26 cellular contexts compared by ENCODE assay signal in genomic region chr10:64771253-64771652, GRCh38.
"Had no signal": no experiment of that assay in that cellular context is flagged by ENCODE, and none has a peak within 500 bp of the region (broad histone marks: within the 10 kb centered on the region; RNA-seq: fewer than 3 reads in every experiment).

No MANE protein-coding gene starts in this region.

- DNase-seq: stimulated activated CD4-positive, alpha-beta T cell treated with anti-CD3 and anti-CD28 coated beads, Interleukin-2, amount 100 ng/mL, for 48 hours; stimulated activated CD4-positive, alpha-beta T cell treated with anti-CD3 and anti-CD28 coated beads, Interleukin-4, amount 100 ng/mL, for 1 hour; stimulated activated CD4-positive, alpha-beta T cell treated with anti-CD3 and anti-CD28 coated beads, Interleukin-4, amount 100 ng/mL, for 24 hours; stimulated activated CD4-positive, alpha-beta T cell treated with anti-CD3 and anti-CD28 coated beads, Interleukin-4, amount 100 ng/mL, for 4 hours; stimulated activated CD8-positive, alpha-beta memory T cell treated with anti-CD3 and anti-CD28 coated beads, Interleukin-4, amount 100 ng/mL, for 48 hours; stimulated activated naive B cell treated with anti-CD40 and anti-IgM and Interleukin-4, amounts not matched to agents 10 μg/mL and 1 μg/mL and 100 μg/mL, for 72 hours; stimulated activated naive CD4-positive, alpha-beta T cell; stimulated activated naive CD4-positive, alpha-beta T cell treated with Interleukin-2 at 50 U/mL for 16 hours; stimulated activated naive CD8-positive, alpha-beta T cell treated with anti-CD3 and anti-CD28 coated beads, Interleukin-15, amount 100 ng/mL, for 72 hours; stimulated activated naive CD8-positive, alpha-beta T cell treated with anti-CD3 and anti-CD28 coated beads, Interleukin-15, Interleukin-2, amounts not matched to agents 100 U/mL and 50 U/mL, for 24 hours; stomach; substantia nigra; testis; thyroid gland; tibial artery; transverse colon; trophoblast cell; upper lobe of left lung; upper lobe of right lung; uterus had no signal

- H3K9me3 ChIP-seq: stomach, suprapubic skin, testis, thoracic aorta, thyroid gland, tibial artery, tibial nerve, transverse colon, upper lobe of left lung, upper lobe of right lung, uterus, vagina had no signal

- H3K27ac ChIP-seq: stomach, suprapubic skin, testis, thoracic aorta, thyroid gland, tibial artery, tibial nerve, transverse colon, upper lobe of left lung, upper lobe of right lung, uterus, vagina had no signal

- H3K27me3 ChIP-seq: stomach, suprapubic skin, testis, thyroid gland, tibial artery, tibial nerve, transverse colon, upper lobe of left lung, upper lobe of right lung, uterus, vagina had no signal

- ATAC-seq: stimulated activated effector memory CD8-positive, alpha-beta T cell treated with anti-CD3 and anti-CD28 coated beads, Interleukin-12 subunit alpha, Interleukin-12 subunit beta, amount 100 ng/mL, for 72 hours; stimulated activated memory B cell treated with anti-CD40 and anti-IgM and Interleukin-4, amounts not matched to agents 10 μg/mL and 1 μg/mL and 100 μg/mL, for 72 hours; stimulated activated naive B cell treated with anti-CD40 and anti-IgM and Interleukin-4, amounts not matched to agents 10 μg/mL and 1 μg/mL and 100 μg/mL, for 72 hours; stimulated activated naive CD8-positive, alpha-beta T cell treated with anti-CD3 and anti-CD28 coated beads, Interleukin-15, amount 100 ng/mL, for 72 hours; stimulated activated naive CD8-positive, alpha-beta T cell treated with anti-CD3 and anti-CD28 coated beads, Interleukin-15, Interleukin-2, amounts not matched to agents 100 U/mL and 50 U/mL, for 24 hours; upper lobe of right lung had no signal

- H3K4me3 ChIP-seq: stomach, suprapubic skin, testis, thoracic aorta, thyroid gland, tibial artery, tibial nerve, transverse colon, upper lobe of left lung, upper lobe of right lung, uterus, vagina had no signal

- H3K36me3 ChIP-seq: stomach, suprapubic skin, thoracic aorta, thyroid gland, tibial artery, tibial nerve, transverse colon, upper lobe of left lung, upper lobe of right lung, uterus, vagina had no signal

- H3K4me1 ChIP-seq: stomach, suprapubic skin, testis, thyroid gland, tibial artery, tibial nerve, transverse colon, upper lobe of left lung, upper lobe of right lung, uterus, vagina had no signal
